ENCODE assay signal across 10 cellular contexts in the genomic region with DNA sequence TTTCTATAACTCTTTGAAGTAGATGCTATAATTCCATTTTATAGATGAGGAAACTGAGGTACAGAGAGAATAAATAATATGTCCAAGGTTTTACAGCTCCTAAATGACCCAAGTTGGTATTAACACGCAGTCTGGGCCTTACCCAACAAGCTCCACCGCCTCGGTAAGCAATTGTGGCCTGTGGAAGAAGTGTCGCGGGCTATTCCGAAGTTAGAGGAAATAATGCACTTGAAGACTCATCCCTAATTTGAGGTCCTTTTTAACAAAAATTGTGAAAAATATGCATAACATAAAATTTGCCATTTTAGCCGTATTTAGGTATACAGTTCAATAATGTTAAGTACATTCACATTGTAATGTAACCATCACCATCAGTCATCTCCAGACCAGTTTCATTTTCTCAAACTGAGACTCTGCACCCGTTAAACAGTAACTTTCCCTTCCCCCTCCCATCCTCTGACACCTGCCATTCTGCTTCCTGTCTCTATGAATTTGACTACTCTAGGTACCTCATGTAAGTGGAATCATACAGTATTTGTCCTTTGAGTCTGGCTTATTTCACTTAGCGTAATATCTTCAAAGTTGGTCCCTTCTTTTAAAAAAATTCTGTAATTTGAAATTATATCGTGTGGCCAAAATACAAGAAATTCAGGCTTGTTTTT. TPM values are rescaled to one million over a fixed set of nuclear protein-coding genes. Genes with fewer than 3 reads are reported as not detected.
DNase-seq lines count a peak whose midpoint lies in the region; ATAC-seq lines count a peak whose summit lies in the region.
"Had no signal": no experiment of that assay in that cellular context is flagged by ENCODE, and none has a peak within 500 bp of the region (broad histone marks: within the 10 kb centered on the region; RNA-seq: fewer than 3 reads in every experiment).

No MANE protein-coding gene starts in this region.

- peaks cover 84% of the 10 kb centered on the region for H3K36me3 Mint-ChIP-seq in activated CD4-positive, alpha-beta T cell treated with anti-CD3 and anti-CD28 coated beads, Interleukin-2, amount 10 ng/mL, durations not matched to agents 24 days and 14 days (ENCODE audit: low read depth)
- peaks cover 92% of the 10 kb centered on the region for H3K36me3 Mint-ChIP-seq in stimulated activated effector memory CD8-positive, alpha-beta T cell treated with anti-CD3 and anti-CD28 coated beads, Interleukin-12 subunit alpha, Interleukin-12 subunit beta, amount 100 ng/mL, for 72 hours

- intact Hi-C loops in activated CD4-positive, alpha-beta T cell treated with anti-CD3 and anti-CD28 coated beads, Interleukin-2, amount 10 ng/mL, durations not matched to agents 24 days and 14 days (cut with micrococcal nuclease): loop anchor here (1.0 kb wide), 1 partner anchor 18 kb away; a partner anchor contains a TSS

- peak overlapping the region; percentile 66 for H3K27ac Mint-ChIP-seq in activated CD4-positive, alpha-beta T cell treated with anti-CD3 and anti-CD28 coated beads, Interleukin-2, amount 10 ng/mL, durations not matched to agents 24 days and 14 days
- peak overlapping the region; percentile 59 for H3K27ac Mint-ChIP-seq in stimulated activated effector memory CD8-positive, alpha-beta T cell treated with anti-CD3 and anti-CD28 coated beads, Interleukin-12 subunit alpha, Interleukin-12 subunit beta, amount 100 ng/mL, for 72 hours
- H3K27ac Mint-ChIP-seq: brain had no signal

- no peaks in the 10 kb centered on the region for H3K27me3 Mint-ChIP-seq in activated CD4-positive, alpha-beta T cell treated with anti-CD3 and anti-CD28 coated beads, Interleukin-2, amount 10 ng/mL, durations not matched to agents 24 days and 14 days
- H3K27me3 Mint-ChIP-seq: brain had no signal

- peak; percentile 85 for DNase-seq in activated CD4-positive, alpha-beta T cell treated with anti-CD3 and anti-CD28 coated beads, Interleukin-2, amount 10 ng/mL, durations not matched to agents 24 days and 14 days
- DNase-seq in activated CD4-positive, alpha-beta T cell treated with anti-CD3 and anti-CD28 coated beads for 4 hours: no peak
- DNase-seq in stimulated activated effector memory CD8-positive, alpha-beta T cell treated with anti-CD3 and anti-CD28 coated beads, Interleukin-12 subunit alpha, Interleukin-12 subunit beta, amount 100 ng/mL, for 72 hours (ENCODE audit: low spot score in 2 of 2): peak in 1 of 2 donors; percentile 60
- DNase-seq in NCI-H1092 treated with DMSO at 0.1 percent for 48 hours (lab: John Stamatoyannopoulos, UW): no peak
- no peak for DNase-seq in stimulated activated CD8-positive, alpha-beta memory T cell treated with anti-CD3 and anti-CD28 coated beads, Interleukin-4, amount 100 ng/mL, for 48 hours
- DNase-seq in activated CD8-positive, alpha-beta memory T cell treated with anti-CD3 and anti-CD28 coated beads, Interleukin-2, amount 50 U/mL, for 4 hours: no peak
- DNase-seq: NCI-H1105 had no signal

- peak; percentile 68 for ATAC-seq in GM21723 (IDR thresholded peaks at IDR 0.05; ENCODE audit: unreplicated experiment)
- ATAC-seq in HG03521 (IDR thresholded peaks at IDR 0.05; ENCODE audit: unreplicated experiment): peak; percentile 65
- ATAC-seq in stimulated activated effector memory CD8-positive, alpha-beta T cell treated with anti-CD3 and anti-CD28 coated beads, Interleukin-12 subunit alpha, Interleukin-12 subunit beta, amount 100 ng/mL, for 72 hours: peak; percentile 99

- peaks cover 40% of the 10 kb centered on the region for H3K4me1 Mint-ChIP-seq in activated CD4-positive, alpha-beta T cell treated with anti-CD3 and anti-CD28 coated beads, Interleukin-2, amount 10 ng/mL, durations not matched to agents 24 days and 14 days
- H3K4me1 Mint-ChIP-seq in stimulated activated effector memory CD8-positive, alpha-beta T cell treated with anti-CD3 and anti-CD28 coated beads, Interleukin-12 subunit alpha, Interleukin-12 subunit beta, amount 100 ng/mL, for 72 hours: peaks cover 8% of the 10 kb centered on the region
- H3K4me1 Mint-ChIP-seq: brain had no signal

- no peaks in the 10 kb centered on the region for H3K9me3 Mint-ChIP-seq in activated CD4-positive, alpha-beta T cell treated with anti-CD3 and anti-CD28 coated beads, Interleukin-2, amount 10 ng/mL, durations not matched to agents 24 days and 14 days
- no peaks in the 10 kb centered on the region for H3K9me3 Mint-ChIP-seq in stimulated activated effector memory CD8-positive, alpha-beta T cell treated with anti-CD3 and anti-CD28 coated beads, Interleukin-12 subunit alpha, Interleukin-12 subunit beta, amount 100 ng/mL, for 72 hours
- H3K9me3 Mint-ChIP-seq: brain had no signal

- peak overlapping the region; percentile 48 for H3K4me3 Mint-ChIP-seq in activated CD4-positive, alpha-beta T cell treated with anti-CD3 and anti-CD28 coated beads, Interleukin-2, amount 10 ng/mL, durations not matched to agents 24 days and 14 days
- H3K4me3 Mint-ChIP-seq in stimulated activated effector memory CD8-positive, alpha-beta T cell treated with anti-CD3 and anti-CD28 coated beads, Interleukin-12 subunit alpha, Interleukin-12 subunit beta, amount 100 ng/mL, for 72 hours: no peak overlapping the region
- H3K4me3 Mint-ChIP-seq: brain had no signal

RNA-seq across cellular contexts. Expression of a gene that starts 18.2 kb away (rescaled TPM):
- total RNA-seq in activated CD4-positive, alpha-beta T cell treated with anti-CD3 and anti-CD28 coated beads, Interleukin-2, amount 10 ng/mL, durations not matched to agents 24 days and 14 days: 165 and 169 TPM in 2 replicates

RNA-seq across cellular contexts. Expression of a gene that starts 36.1 kb away (rescaled TPM):
- 1.2 and 1.5 TPM in 2 replicates for total RNA-seq in activated CD4-positive, alpha-beta T cell treated with anti-CD3 and anti-CD28 coated beads, Interleukin-2, amount 10 ng/mL, durations not matched to agents 24 days and 14 days
